Comparison of ENCODE assay signal across 20 cellular contexts in the genomic region with DNA sequence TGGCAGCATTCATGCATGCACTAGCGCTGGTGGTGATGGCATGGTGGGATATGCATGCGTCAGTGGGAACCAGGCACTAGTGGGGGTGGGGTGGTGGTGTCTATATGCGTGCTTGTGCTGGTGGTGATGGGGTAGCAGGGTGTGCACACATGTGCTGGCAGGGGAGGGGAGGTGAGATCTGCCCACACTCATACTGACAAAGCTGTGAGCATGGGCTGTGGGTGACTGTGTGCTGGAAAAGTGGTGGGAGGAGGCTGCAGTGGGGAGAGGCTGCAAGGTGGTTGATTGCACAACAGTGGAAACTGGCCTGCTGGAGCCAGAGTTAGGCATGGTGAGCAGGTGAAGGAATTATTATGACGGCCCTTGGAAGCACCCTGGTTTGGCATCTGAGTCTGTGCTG. TPM values are rescaled to one million over a fixed set of nuclear protein-coding genes. Genes with fewer than 3 reads are reported as not detected.
DNase-seq lines count a peak whose midpoint lies in the region; ATAC-seq and TF ChIP-seq lines count a peak whose summit lies in the region.
"Had no signal": no experiment of that assay in that cellular context is flagged by ENCODE, and none has a peak within 500 bp of the region (broad histone marks: within the 10 kb centered on the region; RNA-seq: fewer than 3 reads in every experiment).

No MANE protein-coding gene starts in this region.

- no peak overlapping the region for H3K4me3 ChIP-seq in right lobe of liver
- H3K4me3 ChIP-seq: right atrium auricular region, SK-N-MC, vagina had no signal

- no peak for TF ChIP-seq POLR2A in right lobe of liver (IDR thresholded peaks at IDR 0.05)

- DNase-seq in left cardiac atrium (no peak), Right ventricle myocardium inferior (ENCODE audit: missing footprints) (no peak), right lobe of liver (peak in 2 of 3 donors; percentile 48 to 63), NCI-H1092 (lab: John Stamatoyannopoulos, UW) (no peak), NCI-H69 (lab: John Stamatoyannopoulos, UW) (no peak)
- peak; percentile 19 for DNase-seq in activated naive CD8-positive, alpha-beta T cell treated with anti-CD3 and anti-CD28 coated beads, Interleukin-2, amount 50 U/mL, for 24 hours
- no peak for DNase-seq in central memory CD4-positive, alpha-beta T cell
- DNase-seq: activated CD4-positive, alpha-beta T cell treated with anti-CD3 and anti-CD28 coated beads, Interleukin-2, amount 10 ng/mL, durations not matched to agents 7 days and 5 days; amniotic stem cell; Caco-2; kidney glomerular epithelial cell; midbrain; MM.1S; NCI-H524 treated with DMSO at 0.1 percent for 48 hours; PC-3 had no signal

- peak overlapping the region; percentile 3 for H3K27ac Mint-ChIP-seq in activated naive CD8-positive, alpha-beta T cell treated with anti-CD3 and anti-CD28 coated beads, Interleukin-2, amount 50 U/mL, for 24 hours
- H3K27ac Mint-ChIP-seq: activated CD4-positive, alpha-beta T cell treated with anti-CD3 and anti-CD28 coated beads, Interleukin-2, amount 10 ng/mL, durations not matched to agents 7 days and 5 days had no signal

- H3K36me3 Mint-ChIP-seq in activated naive CD8-positive, alpha-beta T cell treated with anti-CD3 and anti-CD28 coated beads, Interleukin-2, amount 50 U/mL, for 24 hours (ENCODE audit: low read depth): peaks cover 7% of the 10 kb centered on the region

- H3K4me1 ChIP-seq in right lobe of liver: peaks cover 0 to 8% (median 3%) of the 10 kb centered on the region in 4 donors
- H3K4me1 ChIP-seq: Caco-2, right atrium auricular region, vagina had no signal

- ATAC-seq in left cardiac atrium (peak; percentile 19 to 95), Right ventricle myocardium inferior (no peak), right lobe of liver (peak; percentile 60 to 87 (median 74)), HG03565 (IDR thresholded peaks at IDR 0.05; ENCODE audit: unreplicated experiment) (no peak)
- peak; percentile 75 for ATAC-seq in activated naive CD8-positive, alpha-beta T cell treated with anti-CD3 and anti-CD28 coated beads, Interleukin-2, amount 50 U/mL, for 24 hours
- ATAC-seq: PC-3 had no signal

- peaks cover 21% of the 10 kb centered on the region for H3K27me3 Mint-ChIP-seq in activated naive CD8-positive, alpha-beta T cell treated with anti-CD3 and anti-CD28 coated beads, Interleukin-2, amount 50 U/mL, for 24 hours

- no peaks in the 10 kb centered on the region for H3K36me3 ChIP-seq in right lobe of liver
- H3K36me3 ChIP-seq: right atrium auricular region, vagina had no signal

- no peak overlapping the region for H3K27ac ChIP-seq in right lobe of liver
- H3K27ac ChIP-seq: right atrium auricular region, SK-N-MC, vagina had no signal

- WGBS in right lobe of liver (ENCODE audit: insufficient coverage, low coverage, low lambda C conversion rate, missing lambda C conversion rate): 48% methylated on average over 2 of the region's 4 CpGs

- no peak for TF ChIP-seq CTCF in right lobe of liver (IDR thresholded peaks at IDR 0.05)

- peaks cover 15% of the 10 kb centered on the region for H3K4me1 Mint-ChIP-seq in activated naive CD8-positive, alpha-beta T cell treated with anti-CD3 and anti-CD28 coated beads, Interleukin-2, amount 50 U/mL, for 24 hours

- no peak overlapping the region for H3K4me3 Mint-ChIP-seq in activated naive CD8-positive, alpha-beta T cell treated with anti-CD3 and anti-CD28 coated beads, Interleukin-2, amount 50 U/mL, for 24 hours
- H3K4me3 Mint-ChIP-seq: activated CD4-positive, alpha-beta T cell treated with anti-CD3 and anti-CD28 coated beads, Interleukin-2, amount 10 ng/mL, durations not matched to agents 7 days and 5 days had no signal

- H3K9me3 Mint-ChIP-seq in activated naive CD8-positive, alpha-beta T cell treated with anti-CD3 and anti-CD28 coated beads, Interleukin-2, amount 50 U/mL, for 24 hours: peaks cover 3% of the 10 kb centered on the region
- H3K9me3 Mint-ChIP-seq: activated CD4-positive, alpha-beta T cell treated with anti-CD3 and anti-CD28 coated beads, Interleukin-2, amount 10 ng/mL, durations not matched to agents 7 days and 5 days had no signal

- H3K27me3 ChIP-seq in right lobe of liver: no peaks in the 10 kb centered on the region
- H3K27me3 ChIP-seq: right atrium auricular region, vagina had no signal

- no peaks in the 10 kb centered on the region for H3K9me3 ChIP-seq in right lobe of liver
- H3K9me3 ChIP-seq: Caco-2, right atrium auricular region, vagina had no signal

- intact Hi-C loops in left cardiac atrium (cut with DNase I) (no loop called here), Right ventricle myocardium inferior (cut with DNase I) (no loop called here), right lobe of liver (cut with DNase I) (no loop called here)

RNA-seq across cellular contexts. Expression of gene TEKT1, which starts 31.3 kb away (rescaled TPM):
- total RNA-seq in left cardiac atrium (not detected), Right ventricle myocardium inferior (not detected), right lobe of liver (not detected)
- total RNA-seq: activated CD4-positive, alpha-beta T cell treated with anti-CD3 and anti-CD28 coated beads, Interleukin-2, amount 10 ng/mL, durations not matched to agents 7 days and 5 days; Caco-2; fibroblast of villous mesenchyme; PC-3; right atrium auricular region; vagina had no signal

Comparison
In these comparisons a context has a peak if more than half of its experiments do, and no peak if none do; other contexts are left out.
1. ATAC-seq: peak in left cardiac atrium (2 of 2), activated naive CD8-positive, alpha-beta T cell treated with anti-CD3 and anti-CD28 coated beads, Interleukin-2, amount 50 U/mL, for 24 hours (single experiment) and right lobe of liver (4 of 4); none in Right ventricle myocardium inferior (single experiment) and HG03565 (single experiment).
2. DNase-seq: peak in activated naive CD8-positive, alpha-beta T cell treated with anti-CD3 and anti-CD28 coated beads, Interleukin-2, amount 50 U/mL, for 24 hours (single experiment) and right lobe of liver (2 of 3); none in left cardiac atrium (single experiment), Right ventricle myocardium inferior (single experiment), central memory CD4-positive, alpha-beta T cell (single experiment), NCI-H1092 (single experiment) and NCI-H69 (single experiment).